Comparison of ENCODE assay signal across 14 cellular contexts in the genomic region with DNA sequence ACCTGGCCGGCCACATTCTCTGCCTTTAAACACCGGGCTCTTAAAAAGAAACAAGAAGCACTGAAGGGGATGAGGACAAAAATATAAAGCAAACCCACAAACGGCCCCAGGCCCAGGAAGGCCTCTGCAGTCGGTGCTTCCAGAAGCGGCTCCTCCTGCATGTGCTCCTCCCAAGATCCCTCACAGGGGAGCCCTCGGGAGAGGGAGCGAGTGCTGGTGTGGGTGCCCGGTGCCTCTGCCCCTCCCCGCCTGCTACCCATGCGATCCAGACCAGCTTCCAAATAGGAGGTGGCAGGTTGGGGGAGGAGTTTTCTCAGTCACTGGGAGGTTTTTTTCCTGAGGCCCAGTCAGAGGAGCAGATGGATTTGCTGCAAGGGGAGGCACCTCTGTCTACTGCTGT. TPM values are rescaled to one million over a fixed set of nuclear protein-coding genes. Genes with fewer than 3 reads are reported as not detected.
DNase-seq lines count a peak whose midpoint lies in the region; ATAC-seq and TF ChIP-seq lines count a peak whose summit lies in the region.
"Had no signal": no experiment of that assay in that cellular context is flagged by ENCODE, and none has a peak within 500 bp of the region (broad histone marks: within the 10 kb centered on the region; RNA-seq: fewer than 3 reads in every experiment).

No MANE protein-coding gene starts in this region.

- H3K36me3 ChIP-seq in NT2/D1 (ENCODE audit: insufficient read depth, insufficient read length, low read length) (peaks cover 70% of the 10 kb centered on the region), osteoblast (ENCODE audit: insufficient read depth, low read length) (peaks cover 3% of the 10 kb centered on the region), MG63 (peaks cover 24% of the 10 kb centered on the region)
- H3K36me3 ChIP-seq: BE2C, HAP-1 had no signal

- H3K4me1 ChIP-seq in NT2/D1 (ENCODE audit: insufficient read depth, insufficient read length) (peaks cover 13% of the 10 kb centered on the region), osteoblast (ENCODE audit: insufficient read depth, low read length) (peaks cover 2% of the 10 kb centered on the region)
- H3K4me1 ChIP-seq: HAP-1 had no signal

- no peak overlapping the region for H3K4me3 Mint-ChIP-seq in activated naive CD4-positive, alpha-beta T cell treated with anti-CD3 and anti-CD28 coated beads, Interleukin-2, amount 10 ng/mL, durations not matched to agents 7 days and 5 days
- no peak overlapping the region for H3K4me3 Mint-ChIP-seq in glutamatergic neuron (ENCODE audit: unreplicated experiment)

- no peak overlapping the region for H3K27ac ChIP-seq in osteoblast (ENCODE audit: low read depth, low read length)
- H3K27ac ChIP-seq: A549, HL-60 had no signal

- no peak overlapping the region for H3K4me2 ChIP-seq in osteoblast (ENCODE audit: insufficient read depth, low read length)
- H3K4me2 ChIP-seq: A549 had no signal

- CTCF ChIA-PET in activated naive CD4-positive, alpha-beta T cell treated with anti-CD3 and anti-CD28 coated beads, Interleukin-2, amount 10 ng/mL, durations not matched to agents 7 days and 5 days (lab: Charles Lee) = no interaction called here

- H3K9me3 ChIP-seq in NT2/D1 (ENCODE audit: insufficient read depth, low read length) = no peaks in the 10 kb centered on the region
- H3K9me3 ChIP-seq in osteoblast (ENCODE audit: low read depth, low read length) = no peaks in the 10 kb centered on the region
- no peaks in the 10 kb centered on the region for H3K9me3 ChIP-seq in MG63
- H3K9me3 ChIP-seq: A549, BE2C, HAP-1 had no signal

- TF ChIP-seq CTCF in glutamatergic neuron (IDR thresholded peaks at IDR 0.05; ENCODE audit: partially characterized antibody, unreplicated experiment) (no peak), osteoblast (IDR thresholded peaks at IDR 0.05; ENCODE audit: extremely low read depth, low read depth, low read length) (no peak)

- peak overlapping the region; percentile 62 for H3K27ac Mint-ChIP-seq in activated naive CD4-positive, alpha-beta T cell treated with anti-CD3 and anti-CD28 coated beads, Interleukin-2, amount 10 ng/mL, durations not matched to agents 7 days and 5 days
- H3K27ac Mint-ChIP-seq in activated naive CD4-positive, alpha-beta T cell treated with anti-CD3 and anti-CD28 coated beads, Interleukin-2, amount 50 U/mL, for 72 hours = no peak overlapping the region
- H3K27ac Mint-ChIP-seq in glutamatergic neuron (ENCODE audit: unreplicated experiment) = peak overlapping the region; percentile 8

- H3K27me3 ChIP-seq in NT2/D1 (ENCODE audit: insufficient read depth, insufficient read length) = no peaks in the 10 kb centered on the region
- H3K27me3 ChIP-seq in osteoblast (ENCODE audit: insufficient read depth, low read length) = no peaks in the 10 kb centered on the region
- no peaks in the 10 kb centered on the region for H3K27me3 ChIP-seq in MG63
- H3K27me3 ChIP-seq: BE2C had no signal

- no peak overlapping the region for H3K4me3 ChIP-seq in NT2/D1 (ENCODE audit: insufficient read length, low read depth)
- H3K4me3 ChIP-seq in osteoblast (ENCODE audit: insufficient read depth, low read length) = no peak overlapping the region
- H3K4me3 ChIP-seq in MG63 = no peak overlapping the region
- H3K4me3 ChIP-seq: A549, HAP-1, K562 had no signal

- H3K79me2 ChIP-seq in osteoblast (ENCODE audit: insufficient read depth, low read length) = no peaks in the 10 kb centered on the region

- DNase-seq in activated naive CD4-positive, alpha-beta T cell treated with anti-CD3 and anti-CD28 coated beads, Interleukin-2, amount 10 ng/mL, durations not matched to agents 7 days and 5 days = no peak
- no peak for DNase-seq in activated naive CD4-positive, alpha-beta T cell treated with anti-CD3 and anti-CD28 coated beads, Interleukin-2, amount 50 U/mL, for 72 hours (ENCODE audit: low spot score in 2 of 2)
- DNase-seq in NT2/D1 (ENCODE audit: low read depth, low spot score) = no peak
- no peak for DNase-seq in glutamatergic neuron
- DNase-seq in osteoblast (ENCODE audit: insufficient read length, low spot score, missing footprints) = peak; percentile 65
- no peak for DNase-seq in stimulated activated CD8-positive, alpha-beta memory T cell treated with anti-CD3 and anti-CD28 coated beads, Interleukin-4, amount 100 ng/mL, for 48 hours
- no peak for DNase-seq in MG63
- DNase-seq: BE2C, DMS79 had no signal

- H3K36me3 Mint-ChIP-seq in activated naive CD4-positive, alpha-beta T cell treated with anti-CD3 and anti-CD28 coated beads, Interleukin-2, amount 10 ng/mL, durations not matched to agents 7 days and 5 days = peaks cover 44% of the 10 kb centered on the region
- peaks cover 0 to 4% of the 10 kb centered on the region in 2 donors for H3K36me3 Mint-ChIP-seq in activated naive CD4-positive, alpha-beta T cell treated with anti-CD3 and anti-CD28 coated beads, Interleukin-2, amount 50 U/mL, for 72 hours
- peaks cover 9% of the 10 kb centered on the region for H3K36me3 Mint-ChIP-seq in glutamatergic neuron (ENCODE audit: unreplicated experiment)

- no peak for ATAC-seq in activated naive CD4-positive, alpha-beta T cell treated with anti-CD3 and anti-CD28 coated beads, Interleukin-2, amount 50 U/mL, for 72 hours
- no peak for ATAC-seq in HG03342 (IDR thresholded peaks at IDR 0.05; ENCODE audit: unreplicated experiment)
- ATAC-seq: A549, K562 had no signal

- peak overlapping the region; percentile 53 for H3K9ac ChIP-seq in NT2/D1 (ENCODE audit: insufficient read length, low read depth)

- H3K27me3 Mint-ChIP-seq in activated naive CD4-positive, alpha-beta T cell treated with anti-CD3 and anti-CD28 coated beads, Interleukin-2, amount 10 ng/mL, durations not matched to agents 7 days and 5 days = no peaks in the 10 kb centered on the region
- peaks cover 9% of the 10 kb centered on the region for H3K27me3 Mint-ChIP-seq in glutamatergic neuron (ENCODE audit: unreplicated experiment)

- H2AFZ ChIP-seq in osteoblast (ENCODE audit: low read length) = no peak overlapping the region

- no peaks in the 10 kb centered on the region for H4K20me1 ChIP-seq in osteoblast (ENCODE audit: insufficient read depth, low read length)

- H3K9me3 Mint-ChIP-seq in activated naive CD4-positive, alpha-beta T cell treated with anti-CD3 and anti-CD28 coated beads, Interleukin-2, amount 10 ng/mL, durations not matched to agents 7 days and 5 days = no peaks in the 10 kb centered on the region
- no peaks in the 10 kb centered on the region for H3K9me3 Mint-ChIP-seq in activated naive CD4-positive, alpha-beta T cell treated with anti-CD3 and anti-CD28 coated beads, Interleukin-2, amount 50 U/mL, for 72 hours
- H3K9me3 Mint-ChIP-seq in glutamatergic neuron (ENCODE audit: unreplicated experiment) = peaks cover 10% of the 10 kb centered on the region

- peaks cover 5% of the 10 kb centered on the region for H3K4me1 Mint-ChIP-seq in activated naive CD4-positive, alpha-beta T cell treated with anti-CD3 and anti-CD28 coated beads, Interleukin-2, amount 10 ng/mL, durations not matched to agents 7 days and 5 days
- H3K4me1 Mint-ChIP-seq in glutamatergic neuron (ENCODE audit: low read depth, unreplicated experiment) = peaks cover 19% of the 10 kb centered on the region

RNA-seq across cellular contexts. Expression of a gene that starts 15.8 kb away (rescaled TPM):
- total RNA-seq in activated naive CD4-positive, alpha-beta T cell treated with anti-CD3 and anti-CD28 coated beads, Interleukin-2, amount 50 U/mL, for 72 hours = 10 to 100 TPM in 1 of 2 donors, 1 to 10 TPM in 1; 9.2 to 10.8 TPM
- total RNA-seq in glutamatergic neuron (ENCODE audit: unreplicated experiment) = 9.6 TPM
- 2.9 and 6.2 TPM in 2 replicates for total RNA-seq in osteoblast
- 4.4 and 10.2 TPM in 2 replicates for total RNA-seq in MG63 (2014; rRNA removed; shearing (Covaris generic); ENCODE audit: low replicate concordance)

RNA-seq across cellular contexts. Expression of a gene that starts 49.4 kb away (rescaled TPM):
- total RNA-seq in activated naive CD4-positive, alpha-beta T cell treated with anti-CD3 and anti-CD28 coated beads, Interleukin-2, amount 50 U/mL, for 72 hours = 100 to 1,000 TPM; 106 to 132 TPM
- total RNA-seq in glutamatergic neuron (ENCODE audit: unreplicated experiment) = 32.7 TPM
- 57.9 and 71.3 TPM in 2 replicates for total RNA-seq in osteoblast
- 51.7 and 66.6 TPM in 2 replicates for total RNA-seq in MG63 (2014; rRNA removed; shearing (Covaris generic); ENCODE audit: low replicate concordance)

Comparison
In these comparisons a context has a peak if more than half of its experiments do, and no peak if none do; other contexts are left out.
1. H3K27ac Mint-ChIP-seq: peak in activated naive CD4-positive, alpha-beta T cell treated with anti-CD3 and anti-CD28 coated beads, Interleukin-2, amount 10 ng/mL, durations not matched to agents 7 days and 5 days (single experiment) and glutamatergic neuron (single experiment); none in activated naive CD4-positive, alpha-beta T cell treated with anti-CD3 and anti-CD28 coated beads, Interleukin-2, amount 50 U/mL, for 72 hours (0 of 2).